ENCODE assay signal across 8 cellular contexts in the genomic region with DNA sequence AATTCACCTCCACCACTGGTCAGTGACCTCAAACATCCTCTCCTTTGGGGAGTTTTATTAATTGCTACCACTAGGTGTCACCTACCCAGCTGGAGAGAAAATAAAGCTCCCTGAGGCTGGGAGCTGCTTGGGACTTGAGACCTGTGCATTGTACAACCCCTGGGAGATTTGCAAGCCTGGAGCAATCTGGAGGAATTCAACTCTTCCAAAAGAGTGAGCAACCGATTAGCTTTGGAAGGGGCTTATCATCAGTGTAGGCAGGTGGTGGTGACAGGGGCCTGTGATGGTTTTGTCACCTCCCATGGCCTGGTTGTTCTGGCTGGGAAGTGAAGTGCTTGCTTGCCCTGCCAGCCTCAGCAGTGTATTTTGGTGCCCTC. TPM values are rescaled to one million over a fixed set of nuclear protein-coding genes. Genes with fewer than 3 reads are reported as not detected.
DNase-seq lines count a peak whose midpoint lies in the region; ATAC-seq and TF ChIP-seq lines count a peak whose summit lies in the region.

No MANE protein-coding gene starts in this region.

- no peaks in the 10 kb centered on the region for H3K27me3 Mint-ChIP-seq in CD4-positive, alpha-beta T cell
- H3K27me3 Mint-ChIP-seq in memory B cell: peaks cover 2% of the 10 kb centered on the region

- H3K9me3 ChIP-seq in CD4-positive, alpha-beta T cell (ENCODE audit: control insufficient read depth, low read length): no peaks in the 10 kb centered on the region

- no peak overlapping the region for H3K4me3 Mint-ChIP-seq in CD4-positive, alpha-beta T cell
- H3K4me3 Mint-ChIP-seq in memory B cell: no peak overlapping the region

- H3K27ac Mint-ChIP-seq in CD4-positive, alpha-beta T cell: no peak overlapping the region
- H3K27ac Mint-ChIP-seq in memory B cell: no peak overlapping the region

- intact Hi-C loops in CD4-positive, alpha-beta T cell (cut with DNase I, micrococcal nuclease): no loop called here

- CTCF ChIA-PET in CD4-positive, alpha-beta T cell (lab: Charles Lee): interaction anchor here (0.6 kb wide), 1 partner anchor 92 kb away, joined by 3 read pairs; no protein-coding TSS in a partner anchor

- ATAC-seq in CD4-positive, alpha-beta T cell (ENCODE audit: poor library complexity): no peak
- peak; percentile 86 for ATAC-seq in GM18519 (IDR thresholded peaks at IDR 0.05; ENCODE audit: low FRiP score, unreplicated experiment)
- peak; percentile 85 for ATAC-seq in HG02938 (IDR thresholded peaks at IDR 0.05; ENCODE audit: unreplicated experiment)
- ATAC-seq in memory B cell (ENCODE audit: low read depth): peak; percentile 56
- no peak for ATAC-seq in HG03039 (IDR thresholded peaks at IDR 0.05; ENCODE audit: unreplicated experiment)

- peak; percentile 37 for TF ChIP-seq CTCF in CD4-positive, alpha-beta T cell (IDR thresholded peaks at IDR 0.05)
- TF ChIP-seq CTCF in coronary artery (IDR thresholded peaks at IDR 0.05): peak; percentile 20

- no peak overlapping the region for H3K27ac ChIP-seq in CD4-positive, alpha-beta T cell (ENCODE audit: low read depth, low read length)
- peak overlapping the region in 1 of 2 donors; percentile 24 for H3K27ac ChIP-seq in coronary artery

- no peak overlapping the region for H3K4me3 ChIP-seq in coronary artery

- H3K36me3 Mint-ChIP-seq in CD4-positive, alpha-beta T cell (ENCODE audit: low read depth): no peaks in the 10 kb centered on the region
- no peaks in the 10 kb centered on the region for H3K36me3 Mint-ChIP-seq in memory B cell

- H3K27me3 ChIP-seq in CD4-positive, alpha-beta T cell (ENCODE audit: control insufficient read depth, insufficient read depth, low read length): no peaks in the 10 kb centered on the region

- H3K4me1 Mint-ChIP-seq in CD4-positive, alpha-beta T cell (ENCODE audit: low read depth): no peaks in the 10 kb centered on the region
- peaks cover 2% of the 10 kb centered on the region for H3K4me1 Mint-ChIP-seq in memory B cell

- H3K9me3 Mint-ChIP-seq in CD4-positive, alpha-beta T cell: no peaks in the 10 kb centered on the region
- no peaks in the 10 kb centered on the region for H3K9me3 Mint-ChIP-seq in memory B cell

- POLR2A ChIA-PET in CD4-positive, alpha-beta T cell (lab: Charles Lee): no interaction called here

- DNase-seq in CD4-positive, alpha-beta T cell: no peak
- peak; percentile 81 for DNase-seq in NCI-H82 (lab: John Stamatoyannopoulos, UW)
- DNase-seq in coronary artery (ENCODE audit: low spot score): no peak
- no peak for DNase-seq in memory B cell (ENCODE audit: low spot score in 2 of 2)
- no peak for DNase-seq in Ammon's horn (ENCODE audit: low spot score)

RNA-seq across cellular contexts. Expression of a gene that starts 30.2 kb away (rescaled TPM):
- total RNA-seq in CD4-positive, alpha-beta T cell: 10 to 100 TPM; 13.7 to 18.4 TPM

Comparison
In these comparisons a context has a peak if more than half of its experiments do, and no peak if none do; other contexts are left out.
1. ATAC-seq: peak in GM18519 (single experiment), HG02938 (single experiment) and memory B cell (single experiment); none in CD4-positive, alpha-beta T cell (single experiment) and HG03039 (single experiment).